In genomic region chr2:98455494-98455976, GRCh38 we compare ENCODE assay signal across 9 cellular contexts. TPM values are rescaled to one million over a fixed set of nuclear protein-coding genes. Genes with fewer than 3 reads are reported as not detected.
DNase-seq lines count a peak whose midpoint lies in the region; ATAC-seq and TF ChIP-seq lines count a peak whose summit lies in the region.
"Had no signal": no experiment of that assay in that cellular context is flagged by ENCODE, and none has a peak within 500 bp of the region (broad histone marks: within the 10 kb centered on the region; RNA-seq: fewer than 3 reads in every experiment).

No MANE protein-coding gene starts in this region.

- H3K9me2 ChIP-seq in OCI-LY1 (ENCODE audit: low read depth, low read length), result no peaks in the 10 kb centered on the region

- H2AFZ ChIP-seq in OCI-LY1 (ENCODE audit: low read length), result no peak overlapping the region

- no peak overlapping the region for H3K4me3 Mint-ChIP-seq in endodermal cell
- no peak overlapping the region for H3K4me3 Mint-ChIP-seq in mesothelial cell of epicardium

- peak overlapping the region; percentile 66 for H3K4me2 ChIP-seq in OCI-LY1 (ENCODE audit: low read length)

- H3K9me3 ChIP-seq in OCI-LY1 (ENCODE audit: low read length), result no peaks in the 10 kb centered on the region
- no peaks in the 10 kb centered on the region for H3K9me3 ChIP-seq in endodermal cell (ENCODE audit: control insufficient read depth, low read length)

- H3K4me1 Mint-ChIP-seq in endodermal cell, result peaks cover 61% of the 10 kb centered on the region
- peaks cover 9% of the 10 kb centered on the region for H3K4me1 Mint-ChIP-seq in mesothelial cell of epicardium

- H4K20me1 ChIP-seq in OCI-LY1 (ENCODE audit: insufficient read depth, low read length), result no peaks in the 10 kb centered on the region

- H3K9me3 Mint-ChIP-seq in endodermal cell (no peaks in the 10 kb centered on the region), mesothelial cell of epicardium (no peaks in the 10 kb centered on the region)

- H3K36me3 Mint-ChIP-seq in endodermal cell (ENCODE audit: low read depth) (peaks cover 31% of the 10 kb centered on the region), mesothelial cell of epicardium (no peaks in the 10 kb centered on the region)

- H3K27ac Mint-ChIP-seq in endodermal cell, result peak overlapping the region; percentile 23
- H3K27ac Mint-ChIP-seq in mesothelial cell of epicardium, result no peak overlapping the region

- TF ChIP-seq CTCF in OCI-LY1 (IDR thresholded peaks at IDR 0.05; ENCODE audit: low read length) (no peak), endodermal cell (conservative IDR thresholded peaks at IDR 0.05) (no peak), mesothelial cell of epicardium (IDR thresholded peaks at IDR 0.05; ENCODE audit: unreplicated experiment) (no peak)

- no peaks in the 10 kb centered on the region for H3K79me2 ChIP-seq in OCI-LY1 (ENCODE audit: insufficient read depth, low read length)

- DNase-seq in GDM1 (lab: John Stamatoyannopoulos, UW) (peak; percentile 13), endodermal cell (peak; percentile 20), DMS114 treated with DMSO at 0.1 percent for 48 hours (lab: John Stamatoyannopoulos, UW; ENCODE audit: unreplicated experiment) (no peak), mesothelial cell of epicardium (ENCODE audit: low spot score in 2 of 2, unreplicated experiment in 2 of 2) (no peak), NCI-H82 treated with DMSO at 0.1 percent for 48 hours (lab: John Stamatoyannopoulos, UW; ENCODE audit: unreplicated experiment) (no peak)
- DNase-seq in stimulated activated naive CD4-positive, alpha-beta T cell (lab: John Stamatoyannopoulos, UW), result peak in 4 of 6 experiments; percentile 13 to 51 (median 38)

- H3K27me3 ChIP-seq in OCI-LY1 (ENCODE audit: insufficient read depth, low read length), result no peaks in the 10 kb centered on the region
- H3K27me3 ChIP-seq in endodermal cell (ENCODE audit: control insufficient read depth, insufficient read depth, low read length, poor library complexity, severe bottlenecking), result no peaks in the 10 kb centered on the region
- H3K27me3 ChIP-seq: cardiac muscle cell had no signal

- H3K4me1 ChIP-seq in OCI-LY1 (ENCODE audit: insufficient read depth, low read length, severe bottlenecking), result peaks cover 22% of the 10 kb centered on the region
- H3K4me1 ChIP-seq in endodermal cell (ENCODE audit: control insufficient read depth, insufficient read depth, low read length), result no peaks in the 10 kb centered on the region

- WGBS in endodermal cell (ENCODE audit: insufficient coverage in 1 of 2, insufficient read length in 1 of 2), 2 experiments, result 83 to 99% methylated on average over 2 to 4 of the region's 4 CpGs

- H3F3A ChIP-seq in OCI-LY1 (ENCODE audit: insufficient read depth, low read length), result no peaks in the 10 kb centered on the region

- H3K9ac ChIP-seq in OCI-LY1 (ENCODE audit: low read length) (no peak overlapping the region), endodermal cell (ENCODE audit: extremely low read depth, low read length, poor library complexity, severe bottlenecking) (no peak overlapping the region)

- H3K36me3 ChIP-seq in OCI-LY1 (ENCODE audit: insufficient read depth, low read length), result no peaks in the 10 kb centered on the region
- H3K36me3 ChIP-seq in endodermal cell (ENCODE audit: control insufficient read depth, insufficient read depth, low read length), result peaks cover 51% of the 10 kb centered on the region
- H3K36me3 ChIP-seq: cardiac muscle cell had no signal

- H3K4me3 ChIP-seq in OCI-LY1 (ENCODE audit: low read depth, low read length, poor library complexity, severe bottlenecking) (no peak overlapping the region), endodermal cell (ENCODE audit: low read length) (no peak overlapping the region)
- H3K4me3 ChIP-seq: cardiac muscle cell had no signal

- H3K27ac ChIP-seq in OCI-LY1 (ENCODE audit: low read depth, low read length, poor library complexity, severe bottlenecking) (peak overlapping the region; percentile 14), endodermal cell (ENCODE audit: low read depth, low read length) (no peak overlapping the region)
- H3K27ac ChIP-seq: cardiac muscle cell had no signal

- H3K27me3 Mint-ChIP-seq in endodermal cell (ENCODE audit: insufficient read depth) (no peaks in the 10 kb centered on the region), mesothelial cell of epicardium (ENCODE audit: low read depth) (no peaks in the 10 kb centered on the region)

- ATAC-seq in GM21619 (IDR thresholded peaks at IDR 0.05; ENCODE audit: unreplicated experiment), result peak; percentile 44

RNA-seq across cellular contexts. Expression of gene INPP4A, which starts 10.9 kb away (rescaled TPM):
- total RNA-seq in endodermal cell (10 to 100 TPM; 84.9 to 94.2 TPM), mesothelial cell of epicardium (37.3 to 40.7 TPM (median 37.3 TPM) in 3 replicates)
- polyA plus RNA-seq in endodermal cell (2013, experiment 1 of 2), result 31.9 TPM
- 33.3 TPM for polyA plus RNA-seq in endodermal cell (2013, experiment 2 of 2)

Comparison
In these comparisons a context has a peak if more than half of its experiments do, and no peak if none do; other contexts are left out.
1. DNase-seq: peak in GDM1 (single experiment), endodermal cell (single experiment) and stimulated activated naive CD4-positive, alpha-beta T cell (4 of 6); none in DMS114 treated with DMSO at 0.1 percent for 48 hours (single experiment), mesothelial cell of epicardium (0 of 2) and NCI-H82 treated with DMSO at 0.1 percent for 48 hours (single experiment).